Comparison of ENCODE assay signal across 19 cellular contexts in genomic region chr12:1880153-1880845, GRCh38. TPM values are rescaled to one million over a fixed set of nuclear protein-coding genes. Genes with fewer than 3 reads are reported as not detected.
A peak's percentile ranks its signal among the peaks of the same experiment; 100 is the strongest.
DNase-seq lines count a peak whose midpoint lies in the region; ATAC-seq, FAIRE-seq and TF ChIP-seq lines count a peak whose summit lies in the region.
"Had no signal": no experiment of that assay in that cellular context is flagged by ENCODE, and none has a peak within 500 bp of the region (broad histone marks: within the 10 kb centered on the region; RNA-seq: fewer than 3 reads in every experiment).

No MANE protein-coding gene starts in this region.

- intact Hi-C loops in activated CD8-positive, alpha-beta T cell treated with anti-CD3 and anti-CD28 coated beads for 36 hours (cut with micrococcal nuclease): no loop called here
- intact Hi-C loops in CD4-positive, alpha-beta memory T cell (cut with micrococcal nuclease): no loop called here

- no peaks in the 10 kb centered on the region for H3K27me3 ChIP-seq in bronchial epithelial cell (ENCODE audit: control insufficient read depth, insufficient read depth, low read length)
- no peaks in the 10 kb centered on the region for H3K27me3 ChIP-seq in CD4-positive, alpha-beta memory T cell (ENCODE audit: insufficient read depth, low read length)

- no peaks in the 10 kb centered on the region for H3K36me3 Mint-ChIP-seq in activated CD8-positive, alpha-beta T cell treated with anti-CD3 and anti-CD28 coated beads, Interleukin-2, amount 10 ng/mL, durations not matched to agents 7 days and 5 days (ENCODE audit: low read depth)
- H3K36me3 Mint-ChIP-seq in activated CD8-positive, alpha-beta T cell treated with anti-CD3 and anti-CD28 coated beads for 36 hours (ENCODE audit: low read depth): no peaks in the 10 kb centered on the region
- no peaks in the 10 kb centered on the region for H3K36me3 Mint-ChIP-seq in CD4-positive, alpha-beta memory T cell

- no peaks in the 10 kb centered on the region for H3K4me1 Mint-ChIP-seq in activated CD8-positive, alpha-beta T cell treated with anti-CD3 and anti-CD28 coated beads, Interleukin-2, amount 10 ng/mL, durations not matched to agents 7 days and 5 days (ENCODE audit: low read depth)
- no peaks in the 10 kb centered on the region for H3K4me1 Mint-ChIP-seq in activated CD8-positive, alpha-beta T cell treated with anti-CD3 and anti-CD28 coated beads for 36 hours (ENCODE audit: low read depth)
- no peaks in the 10 kb centered on the region for H3K4me1 Mint-ChIP-seq in CD4-positive, alpha-beta memory T cell

- POLR2A ChIA-PET in activated CD8-positive, alpha-beta T cell treated with anti-CD3 and anti-CD28 coated beads, Interleukin-2, amount 10 ng/mL, durations not matched to agents 7 days and 5 days (lab: Charles Lee): no interaction called here
- POLR2A ChIA-PET in activated CD8-positive, alpha-beta T cell treated with anti-CD3 and anti-CD28 coated beads for 36 hours (lab: Charles Lee): no interaction called here
- POLR2A ChIA-PET in CD4-positive, alpha-beta memory T cell (lab: Charles Lee; ENCODE audit: partially characterized antibody): no interaction called here

- no peak overlapping the region for H3K4me3 ChIP-seq in bronchial epithelial cell (ENCODE audit: low read depth, low read length)
- H3K4me3 ChIP-seq in CD4-positive, alpha-beta memory T cell (ENCODE audit: low read length in 2 of 2): no peak overlapping the region

- no peaks in the 10 kb centered on the region for H3K4me1 ChIP-seq in CD4-positive, alpha-beta memory T cell (ENCODE audit: insufficient read depth, low read length)

- peak; percentile 12 for DNase-seq in activated CD8-positive, alpha-beta T cell treated with anti-CD3 and anti-CD28 coated beads, Interleukin-2, amount 10 ng/mL, durations not matched to agents 7 days and 5 days
- no peak for DNase-seq in activated CD8-positive, alpha-beta T cell treated with anti-CD3 and anti-CD28 coated beads for 36 hours
- DNase-seq in bronchial epithelial cell (ENCODE audit: low read depth) (no peak), islet precursor cell (peak; percentile 45), urothelium cell line (ENCODE audit: low spot score) (no peak), NOMO-1 (lab: John Stamatoyannopoulos, UW; ENCODE audit: unreplicated experiment in 2 of 2) (no peak), occipital lobe (lab: John Stamatoyannopoulos, UW) (no peak)
- no peak for DNase-seq in CD4-positive, alpha-beta memory T cell
- DNase-seq: IMR-90, NCI-H1930, NCI-H2171, NCI-H446 treated with DMSO at 0.1 percent for 48 hours, NCI-H748 treated with DMSO at 0.1 percent for 48 hours, RPMI8226 had no signal

- H3K27ac ChIP-seq in CD4-positive, alpha-beta memory T cell (ENCODE audit: low read depth, low read length): no peak overlapping the region
- H3K27ac ChIP-seq: C4-2B had no signal

- no peak for TF ChIP-seq CTCF in activated CD8-positive, alpha-beta T cell treated with anti-CD3 and anti-CD28 coated beads for 36 hours (IDR thresholded peaks at IDR 0.05)
- no peak for TF ChIP-seq CTCF in bronchial epithelial cell (IDR thresholded peaks at IDR 0.05; ENCODE audit: insufficient read depth, low read length, severe bottlenecking)

- no peaks in the 10 kb centered on the region for H3K36me3 ChIP-seq in bronchial epithelial cell (ENCODE audit: control insufficient read depth, insufficient read depth, low read length)
- H3K36me3 ChIP-seq in CD4-positive, alpha-beta memory T cell (ENCODE audit: insufficient read depth, low read length): no peaks in the 10 kb centered on the region

- H3K9me3 ChIP-seq in CD4-positive, alpha-beta memory T cell (ENCODE audit: control insufficient read depth in 1 of 2, low read length in 2 of 2): no peaks in the 10 kb centered on the region

- CTCF ChIA-PET in activated CD8-positive, alpha-beta T cell treated with anti-CD3 and anti-CD28 coated beads, Interleukin-2, amount 10 ng/mL, durations not matched to agents 7 days and 5 days (lab: Charles Lee): no interaction called here
- CTCF ChIA-PET in activated CD8-positive, alpha-beta T cell treated with anti-CD3 and anti-CD28 coated beads for 36 hours (lab: Charles Lee): interaction anchor here (1.0 kb wide), 1 partner anchor 59 kb away, joined by 3 read pairs; no protein-coding TSS in a partner anchor
- CTCF ChIA-PET in CD4-positive, alpha-beta memory T cell (lab: Charles Lee; ENCODE audit: partially characterized antibody): no interaction called here

- no peak overlapping the region for H3K4me3 Mint-ChIP-seq in activated CD8-positive, alpha-beta T cell treated with anti-CD3 and anti-CD28 coated beads, Interleukin-2, amount 10 ng/mL, durations not matched to agents 7 days and 5 days
- no peak overlapping the region for H3K4me3 Mint-ChIP-seq in activated CD8-positive, alpha-beta T cell treated with anti-CD3 and anti-CD28 coated beads for 36 hours
- no peak overlapping the region for H3K4me3 Mint-ChIP-seq in CD4-positive, alpha-beta memory T cell

- H3K27me3 Mint-ChIP-seq in activated CD8-positive, alpha-beta T cell treated with anti-CD3 and anti-CD28 coated beads, Interleukin-2, amount 10 ng/mL, durations not matched to agents 7 days and 5 days (ENCODE audit: low read depth): peaks cover 5% of the 10 kb centered on the region
- H3K27me3 Mint-ChIP-seq in activated CD8-positive, alpha-beta T cell treated with anti-CD3 and anti-CD28 coated beads for 36 hours: no peaks in the 10 kb centered on the region
- H3K27me3 Mint-ChIP-seq in CD4-positive, alpha-beta memory T cell: peaks cover 4 to 16% of the 10 kb centered on the region in 2 donors

- FAIRE-seq in bronchial epithelial cell (lab: Jason Lieb, UNC) (peak; percentile 84), urothelium cell line (lab: Jason Lieb, UNC) (peak; percentile 62)
- FAIRE-seq: A204.1, GM19239 had no signal

- ATAC-seq in activated CD8-positive, alpha-beta T cell treated with anti-CD3 and anti-CD28 coated beads, Interleukin-2, amount 10 ng/mL, durations not matched to agents 7 days and 5 days: no peak
- ATAC-seq in activated CD8-positive, alpha-beta T cell treated with anti-CD3 and anti-CD28 coated beads for 36 hours: no peak

- no peak overlapping the region for H3K27ac Mint-ChIP-seq in activated CD8-positive, alpha-beta T cell treated with anti-CD3 and anti-CD28 coated beads, Interleukin-2, amount 10 ng/mL, durations not matched to agents 7 days and 5 days
- H3K27ac Mint-ChIP-seq in activated CD8-positive, alpha-beta T cell treated with anti-CD3 and anti-CD28 coated beads for 36 hours: no peak overlapping the region
- no peak overlapping the region for H3K27ac Mint-ChIP-seq in CD4-positive, alpha-beta memory T cell

- H3K9me3 Mint-ChIP-seq in activated CD8-positive, alpha-beta T cell treated with anti-CD3 and anti-CD28 coated beads, Interleukin-2, amount 10 ng/mL, durations not matched to agents 7 days and 5 days (ENCODE audit: insufficient read depth): no peaks in the 10 kb centered on the region
- no peaks in the 10 kb centered on the region for H3K9me3 Mint-ChIP-seq in activated CD8-positive, alpha-beta T cell treated with anti-CD3 and anti-CD28 coated beads for 36 hours
- no peaks in the 10 kb centered on the region for H3K9me3 Mint-ChIP-seq in CD4-positive, alpha-beta memory T cell

RNA-seq across cellular contexts. Expression of gene CACNA2D4, which starts 38.2 kb away (rescaled TPM):
- total RNA-seq in activated CD8-positive, alpha-beta T cell treated with anti-CD3 and anti-CD28 coated beads, Interleukin-2, amount 10 ng/mL, durations not matched to agents 7 days and 5 days: 1 to 10 TPM; 6.8 to 7.0 TPM
- 1 to 10 TPM; 4.2 to 4.3 TPM for total RNA-seq in activated CD8-positive, alpha-beta T cell treated with anti-CD3 and anti-CD28 coated beads for 36 hours
- 0.13 TPM in 1 of 2 replicates, not detected in the other for total RNA-seq in bronchial epithelial cell
- total RNA-seq in CD4-positive, alpha-beta memory T cell: 10 to 100 TPM; 15.1 to 19.2 TPM
- polyA plus RNA-seq in CD4-positive, alpha-beta memory T cell: 10 to 100 TPM; 12.4 to 14.1 TPM
- total RNA-seq in occipital lobe: not detected
- total RNA-seq: LHCN-M2 had no signal

RNA-seq across cellular contexts. Expression of gene LRTM2, which starts 59.9 kb away (rescaled TPM):
- not detected for total RNA-seq in activated CD8-positive, alpha-beta T cell treated with anti-CD3 and anti-CD28 coated beads, Interleukin-2, amount 10 ng/mL, durations not matched to agents 7 days and 5 days
- total RNA-seq in activated CD8-positive, alpha-beta T cell treated with anti-CD3 and anti-CD28 coated beads for 36 hours: not detected
- total RNA-seq in bronchial epithelial cell (not detected in 2 replicates), occipital lobe (4.5 TPM)
- total RNA-seq in CD4-positive, alpha-beta memory T cell: not detected
- polyA plus RNA-seq in CD4-positive, alpha-beta memory T cell: not detected
- total RNA-seq: HT-29, IMR-90, LHCN-M2 had no signal
- polyA plus RNA-seq: IMR-90 had no signal

Comparison
In these comparisons a context has a peak if more than half of its experiments do, and no peak if none do; other contexts are left out.
1. DNase-seq: peak in activated CD8-positive, alpha-beta T cell treated with anti-CD3 and anti-CD28 coated beads, Interleukin-2, amount 10 ng/mL, durations not matched to agents 7 days and 5 days (single experiment) and islet precursor cell (single experiment); none in activated CD8-positive, alpha-beta T cell treated with anti-CD3 and anti-CD28 coated beads for 36 hours (single experiment), bronchial epithelial cell (single experiment), urothelium cell line (single experiment), NOMO-1 (0 of 2), CD4-positive, alpha-beta memory T cell (0 of 5) and occipital lobe (single experiment).